ENCODE assay signal across 35 cellular contexts in genomic region chr1:220564216-220564615, GRCh38. TPM values are rescaled to one million over a fixed set of nuclear protein-coding genes. Genes with fewer than 3 reads are reported as not detected.
"Had no signal": no experiment of that assay in that cellular context is flagged by ENCODE, and none has a peak within 500 bp of the region (broad histone marks: within the 10 kb centered on the region; RNA-seq: fewer than 3 reads in every experiment).

No MANE protein-coding gene starts in this region.

- H3K4me1 Mint-ChIP-seq: activated CD4-positive, alpha-beta T cell treated with anti-CD3 and anti-CD28 coated beads, Interleukin-2, amount 10 ng/mL, durations not matched to agents 24 days and 14 days; activated naive CD8-positive, alpha-beta T cell treated with anti-CD3 and anti-CD28 coated beads, Interleukin-2, amount 10 ng/mL, durations not matched to agents 7 days and 5 days; naive thymus-derived CD8-positive, alpha-beta T cell; neural crest cell; stimulated activated effector memory CD8-positive, alpha-beta T cell treated with anti-CD3 and anti-CD28 coated beads, Interleukin-12 subunit alpha, Interleukin-12 subunit beta, amount 100 ng/mL, for 72 hours had no signal

- H3K4me3 ChIP-seq: sigmoid colon, thoracic aorta had no signal

- DNase-seq: activated CD4-positive, alpha-beta memory T cell treated with anti-CD3 and anti-CD28 coated beads for 36 hours; activated CD4-positive, alpha-beta T cell treated with anti-CD3 and anti-CD28 coated beads, Interleukin-2, amount 10 ng/mL, durations not matched to agents 24 days and 14 days; activated CD4-positive, CD25-positive, alpha-beta regulatory T cell treated with anti-CD3 and anti-CD28 coated beads, Interleukin-2, amount 50 U/mL, for 72 hours; activated CD8-positive, alpha-beta memory T cell treated with anti-CD3 and anti-CD28 coated beads, Interleukin-2, amount 50 U/mL, for 4 hours; activated effector memory CD4-positive, alpha-beta T cell treated with anti-CD3 and anti-CD28 coated beads, Interleukin-2, amount 50 U/mL, for 16 hours; activated naive CD4-positive, alpha-beta T cell treated with anti-CD3 and anti-CD28 coated beads for 36 hours; activated naive CD8-positive, alpha-beta T cell treated with anti-CD3 and anti-CD28 coated beads, Interleukin-2, amount 10 ng/mL, durations not matched to agents 7 days and 5 days; activated T-cell treated with anti-CD3 and anti-CD28 coated beads, Interleukin-2, amount 50 U/mL, for 1 hour; amniotic stem cell; brain microvascular endothelial cell; caudate nucleus; cortex of kidney; effector memory CD8-positive, alpha-beta T cell; erythroblast; head of caudate nucleus; hippocampal formation; kidney; left colon; midbrain; naive thymus-derived CD8-positive, alpha-beta T cell; occipital lobe; posterior cingulate gyrus; sigmoid colon; small intestine; stimulated activated CD4-positive, alpha-beta T cell treated with anti-CD3 and anti-CD28 coated beads, Interleukin-4, amount 100 ng/mL, for 24 hours; T1000; trophoblast cell; WERI-Rb-1 had no signal

- H3K36me3 Mint-ChIP-seq: activated CD4-positive, alpha-beta memory T cell treated with anti-CD3 and anti-CD28 coated beads for 36 hours; activated naive CD8-positive, alpha-beta T cell treated with anti-CD3 and anti-CD28 coated beads, Interleukin-2, amount 10 ng/mL, durations not matched to agents 7 days and 5 days; memory B cell; naive thymus-derived CD8-positive, alpha-beta T cell; stimulated activated effector memory CD8-positive, alpha-beta T cell treated with anti-CD3 and anti-CD28 coated beads, Interleukin-12 subunit alpha, Interleukin-12 subunit beta, amount 100 ng/mL, for 72 hours had no signal

- H3K36me3 ChIP-seq: brain microvascular endothelial cell, sigmoid colon, thoracic aorta, WERI-Rb-1 had no signal

- H3K4me3 Mint-ChIP-seq: activated CD4-positive, alpha-beta memory T cell treated with anti-CD3 and anti-CD28 coated beads for 36 hours; activated CD4-positive, alpha-beta T cell treated with anti-CD3 and anti-CD28 coated beads, Interleukin-2, amount 10 ng/mL, durations not matched to agents 24 days and 14 days; activated naive CD4-positive, alpha-beta T cell treated with anti-CD3 and anti-CD28 coated beads for 36 hours; activated naive CD8-positive, alpha-beta T cell treated with anti-CD3 and anti-CD28 coated beads, Interleukin-2, amount 10 ng/mL, durations not matched to agents 7 days and 5 days; activated T-helper 1 cell treated with anti-CD3 and anti-CD28 coated beads, Interleukin-12 subunit alpha, Interleukin-12 subunit beta, Interleukin-2, Interleukin-4 antibody, amounts not matched to agents 30 ng/mL and 10 ng/mL and 1 ng/mL, durations not matched to agents 14 hours and 24 hours and 36 hours; effector memory CD8-positive, alpha-beta T cell; memory B cell; naive thymus-derived CD8-positive, alpha-beta T cell; neural crest cell; stimulated activated effector memory CD8-positive, alpha-beta T cell treated with anti-CD3 and anti-CD28 coated beads, Interleukin-12 subunit alpha, Interleukin-12 subunit beta, amount 100 ng/mL, for 72 hours; stimulated activated naive CD8-positive, alpha-beta T cell treated with anti-CD3 and anti-CD28 coated beads, Interleukin-15, Interleukin-2, amounts not matched to agents 100 ng/mL and 50 ng/mL, for 24 hours had no signal

- H3K9me3 Mint-ChIP-seq: activated CD4-positive, alpha-beta memory T cell treated with anti-CD3 and anti-CD28 coated beads for 36 hours; activated CD4-positive, alpha-beta T cell treated with anti-CD3 and anti-CD28 coated beads, Interleukin-2, amount 10 ng/mL, durations not matched to agents 24 days and 14 days; activated naive CD4-positive, alpha-beta T cell treated with anti-CD3 and anti-CD28 coated beads for 36 hours; activated naive CD8-positive, alpha-beta T cell treated with anti-CD3 and anti-CD28 coated beads, Interleukin-2, amount 10 ng/mL, durations not matched to agents 7 days and 5 days; activated T-helper 1 cell treated with anti-CD3 and anti-CD28 coated beads, Interleukin-12 subunit alpha, Interleukin-12 subunit beta, Interleukin-2, Interleukin-4 antibody, amounts not matched to agents 30 ng/mL and 10 ng/mL and 1 ng/mL, durations not matched to agents 14 hours and 24 hours and 36 hours; effector memory CD8-positive, alpha-beta T cell; memory B cell; naive thymus-derived CD8-positive, alpha-beta T cell; neural crest cell; stimulated activated effector memory CD8-positive, alpha-beta T cell treated with anti-CD3 and anti-CD28 coated beads, Interleukin-12 subunit alpha, Interleukin-12 subunit beta, amount 100 ng/mL, for 72 hours; stimulated activated naive CD8-positive, alpha-beta T cell treated with anti-CD3 and anti-CD28 coated beads, Interleukin-15, Interleukin-2, amounts not matched to agents 100 ng/mL and 50 ng/mL, for 24 hours had no signal

- H3K27ac Mint-ChIP-seq: activated CD4-positive, alpha-beta memory T cell treated with anti-CD3 and anti-CD28 coated beads for 36 hours; activated CD4-positive, alpha-beta T cell treated with anti-CD3 and anti-CD28 coated beads, Interleukin-2, amount 10 ng/mL, durations not matched to agents 24 days and 14 days; activated naive CD4-positive, alpha-beta T cell treated with anti-CD3 and anti-CD28 coated beads for 36 hours; activated naive CD8-positive, alpha-beta T cell treated with anti-CD3 and anti-CD28 coated beads, Interleukin-2, amount 10 ng/mL, durations not matched to agents 7 days and 5 days; activated T-helper 1 cell treated with anti-CD3 and anti-CD28 coated beads, Interleukin-12 subunit alpha, Interleukin-12 subunit beta, Interleukin-2, Interleukin-4 antibody, amounts not matched to agents 30 ng/mL and 10 ng/mL and 1 ng/mL, durations not matched to agents 14 hours and 24 hours and 36 hours; effector memory CD8-positive, alpha-beta T cell; memory B cell; naive thymus-derived CD8-positive, alpha-beta T cell; stimulated activated effector memory CD8-positive, alpha-beta T cell treated with anti-CD3 and anti-CD28 coated beads, Interleukin-12 subunit alpha, Interleukin-12 subunit beta, amount 100 ng/mL, for 72 hours; stimulated activated naive CD8-positive, alpha-beta T cell treated with anti-CD3 and anti-CD28 coated beads, Interleukin-15, Interleukin-2, amounts not matched to agents 100 ng/mL and 50 ng/mL, for 24 hours had no signal

- H3K27ac ChIP-seq: brain microvascular endothelial cell, sigmoid colon, thoracic aorta, WERI-Rb-1 had no signal

- H3K27me3 ChIP-seq: brain microvascular endothelial cell, sigmoid colon had no signal

- H3K27me3 Mint-ChIP-seq: activated naive CD8-positive, alpha-beta T cell treated with anti-CD3 and anti-CD28 coated beads, Interleukin-2, amount 10 ng/mL, durations not matched to agents 7 days and 5 days; memory B cell had no signal

- H3K9me3 ChIP-seq: sigmoid colon, thoracic aorta had no signal

RNA-seq across cellular contexts. Expression of gene MARK1, which starts 36.3 kb away (rescaled TPM):
- total RNA-seq: activated CD4-positive, alpha-beta memory T cell treated with anti-CD3 and anti-CD28 coated beads for 36 hours; activated CD4-positive, alpha-beta T cell treated with anti-CD3 and anti-CD28 coated beads, Interleukin-2, amount 10 ng/mL, durations not matched to agents 24 days and 14 days; activated CD8-positive, alpha-beta memory T cell treated with anti-CD3 and anti-CD28 coated beads for 36 hours; activated naive CD4-positive, alpha-beta T cell treated with anti-CD3 and anti-CD28 coated beads for 36 hours; activated naive CD8-positive, alpha-beta T cell treated with anti-CD3 and anti-CD28 coated beads, Interleukin-2, amount 10 ng/mL, durations not matched to agents 7 days and 5 days; activated T-helper 1 cell treated with anti-CD3 and anti-CD28 coated beads, Interleukin-12 subunit alpha, Interleukin-12 subunit beta, Interleukin-2, Interleukin-4 antibody, amounts not matched to agents 30 ng/mL and 10 ng/mL and 1 ng/mL, durations not matched to agents 14 hours and 24 hours and 36 hours; naive thymus-derived CD8-positive, alpha-beta T cell had no signal
